In genomic region chr4:16225139-16225538, GRCh38 we compare ENCODE assay signal across 7 cellular contexts. TPM values are rescaled to one million over a fixed set of nuclear protein-coding genes. Genes with fewer than 3 reads are reported as not detected.
A peak's percentile ranks its signal among the peaks of the same experiment; 100 is the strongest.
DNase-seq lines count a peak whose midpoint lies in the region; ATAC-seq and TF ChIP-seq lines count a peak whose summit lies in the region.

No MANE protein-coding gene starts in this region.

- H3K4me3 ChIP-seq in GM23248: peak overlapping the region; percentile 92
- peak overlapping the region; percentile 99 for H3K4me3 ChIP-seq in endocrine pancreas (ENCODE audit: control insufficient read depth, insufficient read depth, low read length)

- H2AFZ ChIP-seq in GM23248: peak overlapping the region; percentile 92

- H3F3A ChIP-seq in GM23248 (ENCODE audit: insufficient read depth): peaks cover 9% of the 10 kb centered on the region; the same call in 1 of the 2 replicates

- no peaks in the 10 kb centered on the region for H3K27me3 ChIP-seq in GM23248 (replicated peaks; ENCODE audit: insufficient read depth)
- H3K27me3 ChIP-seq in endocrine pancreas (ENCODE audit: control insufficient read depth, insufficient read depth, low read length): no peaks in the 10 kb centered on the region

- H3K36me3 ChIP-seq in GM23248 (ENCODE audit: low read depth): no peaks in the 10 kb centered on the region
- no peaks in the 10 kb centered on the region for H3K36me3 ChIP-seq in endocrine pancreas (ENCODE audit: control insufficient read depth, insufficient read depth, low read length)

- H3K4me1 Mint-ChIP-seq in nephron progenitor cell: peaks cover 47% of the 10 kb centered on the region

- peak overlapping the region; percentile 82 for H3K4me2 ChIP-seq in GM23248 (ENCODE audit: unreplicated experiment)

- no peak for ATAC-seq in GM19035 (IDR thresholded peaks at IDR 0.05; ENCODE audit: unreplicated experiment)
- ATAC-seq in GM19397 (IDR thresholded peaks at IDR 0.05; ENCODE audit: unreplicated experiment): no peak

- H3K36me3 Mint-ChIP-seq in nephron progenitor cell (ENCODE audit: low read depth): peaks cover 5% of the 10 kb centered on the region

- peaks cover 57% of the 10 kb centered on the region for H3K79me2 ChIP-seq in GM23248 (ENCODE audit: insufficient read depth)

- H3K4me3 Mint-ChIP-seq in nephron progenitor cell: peak overlapping the region; percentile 88

- H3K9ac ChIP-seq in GM23248 (peak overlapping the region; percentile 80), endocrine pancreas (ENCODE audit: control insufficient read depth, insufficient read depth, low read length) (no peak overlapping the region)

- 3 to 4% methylated on average over 5 of the region's 5 CpGs for WGBS in GM23248 (ENCODE audit: low coverage in 1 of 2, low lambda C conversion rate in 2 of 2, missing lambda C conversion rate in 2 of 2), 2 experiments

- no peak for TF ChIP-seq CTCF in nephron progenitor cell (IDR thresholded peaks at IDR 0.05)

- DNase-seq in GM23248: peak; percentile 79
- DNase-seq in RPMI7951 (ENCODE audit: low read depth): peak; percentile 24
- DNase-seq in nephron progenitor cell: no peak
- DNase-seq in anterior cingulate cortex (lab: John Stamatoyannopoulos, UW): no peak

- H3K27ac Mint-ChIP-seq in nephron progenitor cell: no peak overlapping the region

- no peaks in the 10 kb centered on the region for H4K20me1 ChIP-seq in GM23248 (ENCODE audit: insufficient read depth)

- H3K27ac ChIP-seq in GM23248: peak overlapping the region; percentile 7; the same call in 1 of the 2 replicates

- in situ Hi-C loops in GM23248 (cut with MboI): no loop called here

- H3K27me3 Mint-ChIP-seq in nephron progenitor cell (ENCODE audit: low read depth, poor library complexity): no peaks in the 10 kb centered on the region

- H3K9me3 Mint-ChIP-seq in nephron progenitor cell: no peaks in the 10 kb centered on the region

- 0 out of 2 replicates have a peak, but pooled peaks cover 12% of the 10 kb centered on the region for H3K4me1 ChIP-seq in GM23248 (ENCODE audit: insufficient read depth)
- peaks cover 31% of the 10 kb centered on the region for H3K4me1 ChIP-seq in endocrine pancreas (ENCODE audit: control insufficient read depth, insufficient read depth, low read length)

- H3K9me3 ChIP-seq in GM23248 (ENCODE audit: low read depth): no peaks in the 10 kb centered on the region
- no peaks in the 10 kb centered on the region for H3K9me3 ChIP-seq in endocrine pancreas (ENCODE audit: control insufficient read depth, low read length)

- no peaks in the 10 kb centered on the region for H3K9me2 ChIP-seq in GM23248 (ENCODE audit: insufficient read depth)

RNA-seq across cellular contexts. Expression of gene TAPT1, which starts 1.1 kb away (rescaled TPM):
- total RNA-seq in GM23248 (2014; rRNA removed; shearing (Covaris generic)): 13.2 and 16.8 TPM in 2 replicates
- 7.8 and 9.7 TPM in 2 replicates for polyA plus RNA-seq in GM23248 (2016; fragmentation: Nextera tagmentation; extraction: Ambion mirVana)
- total RNA-seq in RPMI7951 (2014; rRNA removed; shearing (Covaris generic)): 12.3 and 16.8 TPM in 2 replicates

Comparison
In these comparisons a context has a peak if more than half of its experiments do, and no peak if none do; other contexts are left out.
1. DNase-seq: peak in GM23248 (single experiment) and RPMI7951 (single experiment); none in nephron progenitor cell (single experiment) and anterior cingulate cortex (0 of 58).